In the genomic region with DNA sequence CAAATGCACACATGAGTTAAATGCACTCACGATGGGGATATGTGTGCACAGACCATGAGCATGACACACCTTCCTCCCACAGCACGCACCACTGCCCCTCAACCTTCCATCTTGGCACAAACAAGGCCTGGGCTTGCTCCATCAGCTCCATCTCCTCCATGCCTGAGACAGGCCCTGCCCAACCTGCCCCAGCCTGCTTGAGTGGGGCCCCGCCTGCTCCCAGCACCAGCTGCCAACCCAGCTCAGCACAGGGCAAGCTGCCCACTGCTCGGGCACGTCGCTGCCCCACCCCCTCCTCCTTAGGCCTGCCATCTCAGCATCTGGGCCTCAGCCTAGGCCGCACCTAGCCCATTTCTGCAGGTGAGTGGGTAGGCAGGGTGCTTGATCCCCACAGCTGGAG, we compare ENCODE assay signal across 15 cellular contexts. TPM values are rescaled to one million over a fixed set of nuclear protein-coding genes. Genes with fewer than 3 reads are reported as not detected.
DNase-seq lines count a peak whose midpoint lies in the region; ATAC-seq, FAIRE-seq and TF ChIP-seq lines count a peak whose summit lies in the region.
"Had no signal": no experiment of that assay in that cellular context is flagged by ENCODE, and none has a peak within 500 bp of the region (broad histone marks: within the 10 kb centered on the region; RNA-seq: fewer than 3 reads in every experiment).

No MANE protein-coding gene starts in this region.

- peaks cover 5 to 48% of the 10 kb centered on the region in 2 donors for H3K4me1 ChIP-seq in esophagus (ENCODE audit: control insufficient read depth in 2 of 2, insufficient read depth in 2 of 2, low read length in 1 of 2)
- no peaks in the 10 kb centered on the region for H3K4me1 ChIP-seq in prostate gland (replicated peaks)

- H3K4me3 ChIP-seq in esophagus (ENCODE audit: low read depth in 1 of 2, low read length in 2 of 2) (peak overlapping the region in 1 of 2 donors; percentile 23), prostate gland (no peak overlapping the region)
- H3K4me3 ChIP-seq: body of pancreas, thoracic aorta had no signal

- TF ChIP-seq CTCF in prostate gland (IDR thresholded peaks at IDR 0.05) = no peak

- H3K9me3 ChIP-seq in esophagus (ENCODE audit: control insufficient read depth in 2 of 2, insufficient read depth in 1 of 2, low read depth in 1 of 2, low read length in 1 of 2) = no peaks in the 10 kb centered on the region
- no peaks in the 10 kb centered on the region for H3K9me3 ChIP-seq in prostate gland
- H3K9me3 ChIP-seq: BE2C, body of pancreas, thoracic aorta had no signal

- H3K36me3 ChIP-seq in esophagus (ENCODE audit: control insufficient read depth in 2 of 2, insufficient read depth in 2 of 2, low read length in 1 of 2) (no peaks in the 10 kb centered on the region), prostate gland (no peaks in the 10 kb centered on the region)
- H3K36me3 ChIP-seq: BE2C, thoracic aorta had no signal

- TF ChIP-seq POLR2A in prostate gland (IDR thresholded peaks at IDR 0.05) = peak; percentile 38

- no peak for FAIRE-seq in GM19239 (lab: Jason Lieb, UNC)
- FAIRE-seq: GM12891 had no signal

- peak overlapping the region; percentile 97 to 100 for H3K27ac ChIP-seq in esophagus (ENCODE audit: low read depth in 2 of 2, low read length in 1 of 2)
- peak overlapping the region in 1 of 2 donors; percentile 32 for H3K27ac ChIP-seq in prostate gland
- H3K27ac ChIP-seq: body of pancreas, thoracic aorta had no signal

- DNase-seq in DMS 273 treated with DMSO at 0.1 percent for 48 hours (lab: John Stamatoyannopoulos, UW) (peak; percentile 34), NCI-H345 treated with DMSO at 0.1 percent for 48 hours (lab: John Stamatoyannopoulos, UW; ENCODE audit: unreplicated experiment) (peak; percentile 2), prostate gland (ENCODE audit: low spot score) (peak; percentile 93), GM19239 (ENCODE audit: insufficient read length, low spot score) (no peak), NCI-H1436 (lab: John Stamatoyannopoulos, UW) (no peak)
- DNase-seq: activated naive CD4-positive, alpha-beta T cell treated with Interleukin-2 at 50 U/mL for 16 hours; BE2C; foreskin melanocyte had no signal

- WGBS in esophagus, 2 donors = 43 to 46% methylated on average over 7 of the region's 7 CpGs
- 42% methylated on average over 7 of the region's 7 CpGs for WGBS in prostate gland

- intact Hi-C loops in prostate gland (cut with DNase I) = no loop called here

- H3K27me3 ChIP-seq in esophagus (ENCODE audit: control insufficient read depth in 1 of 2, insufficient read depth in 2 of 2, low read length in 2 of 2) = no peaks in the 10 kb centered on the region
- no peaks in the 10 kb centered on the region for H3K27me3 ChIP-seq in prostate gland (replicated peaks; ENCODE audit: insufficient read depth)
- H3K27me3 ChIP-seq: body of pancreas had no signal

- ATAC-seq in GM18909 (IDR thresholded peaks at IDR 0.05; ENCODE audit: poor library complexity, unreplicated experiment) (no peak), HG03108 (IDR thresholded peaks at IDR 0.05; ENCODE audit: unreplicated experiment) (no peak)
- ATAC-seq: body of pancreas had no signal

RNA-seq across cellular contexts. Expression of a gene that starts 27.6 kb away (rescaled TPM):
- 1,000 to 10,000 TPM in 1 of 2 donors, 100 to 1,000 TPM in 1; 633 to 1,998 TPM for polyA plus RNA-seq in esophagus
- total RNA-seq in prostate gland = 1 to 10 TPM in 1 of 2 donors, not detected in 1; 1.0 TPM
- total RNA-seq: body of pancreas, mucosa of gallbladder, thoracic aorta had no signal

RNA-seq across cellular contexts. Expression of a gene that starts 28.5 kb away (rescaled TPM):
- 100 to 1,000 TPM in 1 of 2 donors, 10 to 100 TPM in 1; 38.7 to 105 TPM for polyA plus RNA-seq in esophagus
- 100 to 1,000 TPM; 182 to 536 TPM for total RNA-seq in prostate gland

RNA-seq across cellular contexts. Expression of a gene that starts 42.3 kb away (rescaled TPM):
- polyA plus RNA-seq in esophagus = 1 to 10 TPM in 1 of 2 donors, under 1 TPM in 1; 0.75 to 1.8 TPM
- not detected for total RNA-seq in prostate gland
- total RNA-seq: body of pancreas, mucosa of gallbladder, thoracic aorta had no signal

Comparison
In these comparisons a context has a peak if more than half of its experiments do, and no peak if none do; other contexts are left out.
1. DNase-seq: peak in DMS 273 treated with DMSO at 0.1 percent for 48 hours (single experiment), NCI-H345 treated with DMSO at 0.1 percent for 48 hours (single experiment) and prostate gland (single experiment); none in GM19239 (single experiment) and NCI-H1436 (single experiment).